28 cellular contexts compared by ENCODE assay signal in the genomic region with DNA sequence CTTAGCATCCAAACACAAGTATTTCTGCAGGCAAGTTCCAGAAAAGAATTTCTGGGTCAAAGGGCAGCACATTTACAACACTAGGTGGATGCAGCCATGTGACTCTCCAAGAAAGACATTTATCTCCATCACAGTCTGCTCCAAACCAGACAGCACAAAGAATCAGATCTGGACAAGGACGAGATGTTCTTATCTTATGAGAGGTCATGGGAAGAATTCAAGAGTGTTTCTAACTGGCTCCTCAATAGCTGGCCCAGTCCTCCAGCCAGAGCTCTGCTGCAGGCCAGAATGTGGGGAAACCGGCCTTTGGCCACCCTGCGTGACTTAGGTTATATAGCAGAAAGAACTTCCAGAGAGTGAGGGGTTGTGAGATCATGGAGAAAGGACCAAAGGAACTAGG. TPM values are rescaled to one million over a fixed set of nuclear protein-coding genes. Genes with fewer than 3 reads are reported as not detected.
DNase-seq lines count a peak whose midpoint lies in the region; ATAC-seq and TF ChIP-seq lines count a peak whose summit lies in the region.
"Had no signal": no experiment of that assay in that cellular context is flagged by ENCODE, and none has a peak within 500 bp of the region (broad histone marks: within the 10 kb centered on the region; RNA-seq: fewer than 3 reads in every experiment).

No MANE protein-coding gene starts in this region.

- H3K9me3 ChIP-seq in right cardiac atrium (ENCODE audit: control insufficient read depth, low read length) (no peaks in the 10 kb centered on the region), neural progenitor cell (ENCODE audit: low read depth) (no peaks in the 10 kb centered on the region), vagina (no peaks in the 10 kb centered on the region)
- H3K9me3 ChIP-seq: prostate gland, thyroid gland had no signal

- no peaks in the 10 kb centered on the region for H4K20me1 ChIP-seq in neural progenitor cell (ENCODE audit: low read depth)

- no peak for TF ChIP-seq POLR2A in vagina (IDR thresholded peaks at IDR 0.05)

- no peaks in the 10 kb centered on the region for H3K79me2 ChIP-seq in neural progenitor cell (ENCODE audit: low read depth)

- H3K9ac ChIP-seq in neural progenitor cell, result no peak overlapping the region

- H3K27me3 Mint-ChIP-seq in neural progenitor cell (ENCODE audit: insufficient read depth, low read depth), result peaks cover 19% of the 10 kb centered on the region
- peaks cover 11% of the 10 kb centered on the region for H3K27me3 Mint-ChIP-seq in activated T-helper 1 cell treated with anti-CD3 and anti-CD28 coated beads, Interleukin-12 subunit alpha, Interleukin-12 subunit beta, Interleukin-2, Interleukin-4 antibody, amounts not matched to agents 30 ng/mL and 10 ng/mL and 1 ng/mL, durations not matched to agents 14 hours and 24 hours and 36 hours (ENCODE audit: insufficient read depth)
- H3K27me3 Mint-ChIP-seq: activated B cell treated with CpG ODN at 0.5 μM for 24 hours; CD8-positive, alpha-beta memory T cell had no signal

- TF ChIP-seq CTCF in neural progenitor cell (IDR thresholded peaks at IDR 0.05) (no peak), vagina (IDR thresholded peaks at IDR 0.05) (no peak)

- peak overlapping the region; percentile 19 for H3K27ac Mint-ChIP-seq in neural progenitor cell
- no peak overlapping the region for H3K27ac Mint-ChIP-seq in activated T-helper 1 cell treated with anti-CD3 and anti-CD28 coated beads, Interleukin-12 subunit alpha, Interleukin-12 subunit beta, Interleukin-2, Interleukin-4 antibody, amounts not matched to agents 30 ng/mL and 10 ng/mL and 1 ng/mL, durations not matched to agents 14 hours and 24 hours and 36 hours
- H3K27ac Mint-ChIP-seq: activated B cell treated with CpG ODN at 0.5 μM for 24 hours had no signal

- H3K4me3 Mint-ChIP-seq in neural progenitor cell, result no peak overlapping the region
- H3K4me3 Mint-ChIP-seq in activated T-helper 1 cell treated with anti-CD3 and anti-CD28 coated beads, Interleukin-12 subunit alpha, Interleukin-12 subunit beta, Interleukin-2, Interleukin-4 antibody, amounts not matched to agents 30 ng/mL and 10 ng/mL and 1 ng/mL, durations not matched to agents 14 hours and 24 hours and 36 hours, result no peak overlapping the region
- H3K4me3 Mint-ChIP-seq: activated B cell treated with CpG ODN at 0.5 μM for 24 hours; CD8-positive, alpha-beta memory T cell; natural killer cell treated with Interleukin-12 subunit alpha and Interleukin-12 subunit beta and Interleukin-15 and Interleukin-18, amount 100 ng/mL, for 72 hours had no signal

- 47% methylated on average over 3 of the region's 3 CpGs for WGBS in right cardiac atrium

- no peak for DNase-seq in Right ventricle myocardium superior
- no peak for DNase-seq in right cardiac atrium
- DNase-seq in left ventricle myocardium superior, result no peak
- DNase-seq in neural progenitor cell (ENCODE audit: low spot score), result no peak
- peak in 1 of 2 donors; percentile 95 for DNase-seq in vagina (ENCODE audit: extremely low spot score in 2 of 2)
- DNase-seq in NCI-H524 (lab: John Stamatoyannopoulos, UW), result no peak
- no peak for DNase-seq in activated T-helper 1 cell treated with anti-CD3 and anti-CD28 coated beads, Interleukin-12 subunit alpha, Interleukin-12 subunit beta, Interleukin-2, Interleukin-4 antibody, amounts not matched to agents 30 ng/mL and 10 ng/mL and 1 ng/mL, durations not matched to agents 14 hours and 24 hours and 36 hours (ENCODE audit: low spot score)
- DNase-seq: activated B cell treated with CpG ODN at 0.5 μM for 24 hours; activated CD4-positive, alpha-beta T cell treated with anti-CD3 and anti-CD28 coated beads, Interleukin-2, amount 50 U/mL, for 48 hours; activated effector memory CD4-positive, alpha-beta T cell treated with Interleukin-2 at 50 U/mL for 16 hours; AML-193; CD8-positive, alpha-beta memory T cell; hypothalamus; KG1; midbrain; NCI-H1436 treated with DMSO at 0.1 percent for 48 hours; NCI-H510A treated with DMSO at 0.1 percent for 48 hours; stimulated activated CD4-positive, alpha-beta T cell treated with anti-CD3 and anti-CD28 coated beads, Interleukin-2, amount 100 ng/mL, for 48 hours; stimulated activated naive CD8-positive, alpha-beta T cell treated with anti-CD3 and anti-CD28 coated beads, Interleukin-15, Interleukin-2, amounts not matched to agents 100 U/mL and 50 U/mL, for 24 hours; thyroid gland had no signal

- no peak overlapping the region for H3K4me3 ChIP-seq in right cardiac atrium (ENCODE audit: low read length)
- H3K4me3 ChIP-seq in neural progenitor cell, result no peak overlapping the region
- H3K4me3 ChIP-seq in vagina, result no peak overlapping the region
- H3K4me3 ChIP-seq: prostate gland, skin epidermis, thyroid gland had no signal

- peaks cover 13% of the 10 kb centered on the region for H3K9me3 Mint-ChIP-seq in neural progenitor cell
- peaks cover 15% of the 10 kb centered on the region for H3K9me3 Mint-ChIP-seq in activated T-helper 1 cell treated with anti-CD3 and anti-CD28 coated beads, Interleukin-12 subunit alpha, Interleukin-12 subunit beta, Interleukin-2, Interleukin-4 antibody, amounts not matched to agents 30 ng/mL and 10 ng/mL and 1 ng/mL, durations not matched to agents 14 hours and 24 hours and 36 hours
- H3K9me3 Mint-ChIP-seq: activated B cell treated with CpG ODN at 0.5 μM for 24 hours had no signal

- H3K27ac ChIP-seq in right cardiac atrium (ENCODE audit: low read length) (no peak overlapping the region), neural progenitor cell (no peak overlapping the region), vagina (peak overlapping the region; percentile 61)
- H3K27ac ChIP-seq: prostate gland had no signal

- no peak overlapping the region for H2AFZ ChIP-seq in neural progenitor cell (replicated peaks)

- H3K4me1 Mint-ChIP-seq in neural progenitor cell, result peaks cover 13% of the 10 kb centered on the region
- H3K4me1 Mint-ChIP-seq in activated T-helper 1 cell treated with anti-CD3 and anti-CD28 coated beads, Interleukin-12 subunit alpha, Interleukin-12 subunit beta, Interleukin-2, Interleukin-4 antibody, amounts not matched to agents 30 ng/mL and 10 ng/mL and 1 ng/mL, durations not matched to agents 14 hours and 24 hours and 36 hours (ENCODE audit: low read depth), result peaks cover 18% of the 10 kb centered on the region

- H3K27me3 ChIP-seq in right cardiac atrium (ENCODE audit: control insufficient read depth, insufficient read depth) (no peaks in the 10 kb centered on the region), neural progenitor cell (no peaks in the 10 kb centered on the region), vagina (no peaks in the 10 kb centered on the region)
- H3K27me3 ChIP-seq: thyroid gland had no signal

- H3K36me3 Mint-ChIP-seq in neural progenitor cell, result peaks cover 3% of the 10 kb centered on the region
- H3K36me3 Mint-ChIP-seq in activated T-helper 1 cell treated with anti-CD3 and anti-CD28 coated beads, Interleukin-12 subunit alpha, Interleukin-12 subunit beta, Interleukin-2, Interleukin-4 antibody, amounts not matched to agents 30 ng/mL and 10 ng/mL and 1 ng/mL, durations not matched to agents 14 hours and 24 hours and 36 hours (ENCODE audit: low read depth), result peaks cover 9% of the 10 kb centered on the region
- H3K36me3 Mint-ChIP-seq: CD8-positive, alpha-beta memory T cell had no signal

- H3K4me1 ChIP-seq in right cardiac atrium (ENCODE audit: control insufficient read depth, insufficient read depth, low read length) (no peaks in the 10 kb centered on the region), neural progenitor cell (peaks cover 12% of the 10 kb centered on the region), vagina (peaks cover 11% of the 10 kb centered on the region)
- H3K4me1 ChIP-seq: prostate gland had no signal

- H3F3A ChIP-seq in neural progenitor cell (ENCODE audit: low read depth), result no peaks in the 10 kb centered on the region

- ATAC-seq in Right ventricle myocardium superior (ENCODE audit: poor library complexity) (peak; percentile 18), right cardiac atrium (no peak), left ventricle myocardium superior (peak; percentile 39), GM21576 (IDR thresholded peaks at IDR 0.05; ENCODE audit: unreplicated experiment) (no peak)
- ATAC-seq: natural killer cell treated with Interleukin-12 subunit alpha and Interleukin-12 subunit beta and Interleukin-15 and Interleukin-18, amount 100 ng/mL, for 72 hours; SK-N-SH treated with all-trans-retinoic acid at 6 μM for 48 hours; stimulated activated naive CD8-positive, alpha-beta T cell treated with anti-CD3 and anti-CD28 coated beads, Interleukin-15, Interleukin-2, amounts not matched to agents 100 U/mL and 50 U/mL, for 24 hours had no signal

- H3K36me3 ChIP-seq in neural progenitor cell (no peaks in the 10 kb centered on the region), vagina (no peaks in the 10 kb centered on the region)
- H3K36me3 ChIP-seq: prostate gland, thyroid gland had no signal

- no peak overlapping the region for H3K4me2 ChIP-seq in neural progenitor cell

- intact Hi-C loops in Right ventricle myocardium superior (cut with DNase I) (no loop called here), right cardiac atrium (cut with DNase I) (no loop called here), left ventricle myocardium superior (cut with micrococcal nuclease) (no loop called here), vagina (cut with DNase I) (no loop called here)
- intact Hi-C loops in activated T-helper 1 cell treated with anti-CD3 and anti-CD28 coated beads, Interleukin-12 subunit alpha, Interleukin-12 subunit beta, Interleukin-2, Interleukin-4 antibody, amounts not matched to agents 30 ng/mL and 10 ng/mL and 1 ng/mL, durations not matched to agents 14 hours and 24 hours and 36 hours (cut with micrococcal nuclease), result no loop called here

RNA-seq across cellular contexts. Expression of a gene that starts 17.4 kb away (rescaled TPM):
- total RNA-seq in Right ventricle myocardium superior (0.54 TPM), right cardiac atrium (1 to 10 TPM; 1.8 to 3.5 (median 2.6) TPM), left ventricle myocardium superior (1.4 TPM), neural progenitor cell (ENCODE audit: low replicate concordance) (0.97 and 2.0 TPM in 2 replicates), vagina (34.6 TPM)
- 3.2 TPM for polyA plus RNA-seq in right cardiac atrium
- 0.12 TPM in 1 of 2 replicates, not detected in the other for total RNA-seq in activated T-helper 1 cell treated with anti-CD3 and anti-CD28 coated beads, Interleukin-12 subunit alpha, Interleukin-12 subunit beta, Interleukin-2, Interleukin-4 antibody, amounts not matched to agents 30 ng/mL and 10 ng/mL and 1 ng/mL, durations not matched to agents 14 hours and 24 hours and 36 hours
- total RNA-seq: A172; activated B cell treated with CpG ODN at 0.5 μM for 24 hours; CD8-positive, alpha-beta memory T cell; dermis microvascular lymphatic vessel endothelial cell; kidney epithelial cell; natural killer cell treated with Interleukin-12 subunit alpha and Interleukin-12 subunit beta and Interleukin-15 and Interleukin-18, amount 100 ng/mL, for 72 hours had no signal

RNA-seq across cellular contexts. Expression of a gene that starts 18.1 kb away (rescaled TPM):
- total RNA-seq in Right ventricle myocardium superior, result 484 TPM
- 100 to 1,000 TPM; 276 to 363 (median 303) TPM for total RNA-seq in right cardiac atrium
- 457 TPM for polyA plus RNA-seq in right cardiac atrium
- 468 TPM for total RNA-seq in left ventricle myocardium superior
- total RNA-seq in neural progenitor cell (ENCODE audit: low replicate concordance), result 78.9 TPM in 2 replicates
- total RNA-seq in vagina, result 167 TPM
- 73.8 and 74.9 TPM in 2 replicates for total RNA-seq in activated T-helper 1 cell treated with anti-CD3 and anti-CD28 coated beads, Interleukin-12 subunit alpha, Interleukin-12 subunit beta, Interleukin-2, Interleukin-4 antibody, amounts not matched to agents 30 ng/mL and 10 ng/mL and 1 ng/mL, durations not matched to agents 14 hours and 24 hours and 36 hours

RNA-seq across cellular contexts. Expression of a gene that starts 19.6 kb away (rescaled TPM):
- total RNA-seq in Right ventricle myocardium superior, result 18.9 TPM
- 10 to 100 TPM; 21.1 to 27.7 (median 25.6) TPM for total RNA-seq in right cardiac atrium
- polyA plus RNA-seq in right cardiac atrium, result 14.2 TPM
- 24.7 TPM for total RNA-seq in left ventricle myocardium superior
- total RNA-seq in neural progenitor cell (ENCODE audit: low replicate concordance), result 79.0 and 116 TPM in 2 replicates
- total RNA-seq in vagina, result 44.2 TPM
- 83.3 and 96.4 TPM in 2 replicates for total RNA-seq in activated T-helper 1 cell treated with anti-CD3 and anti-CD28 coated beads, Interleukin-12 subunit alpha, Interleukin-12 subunit beta, Interleukin-2, Interleukin-4 antibody, amounts not matched to agents 30 ng/mL and 10 ng/mL and 1 ng/mL, durations not matched to agents 14 hours and 24 hours and 36 hours

RNA-seq across cellular contexts. Expression of a gene that starts 53.2 kb away (rescaled TPM):
- total RNA-seq in Right ventricle myocardium superior (4.2 TPM), right cardiac atrium (1 to 10 TPM; 2.9 to 6.2 (median 4.7) TPM), left ventricle myocardium superior (4.1 TPM), neural progenitor cell (ENCODE audit: low replicate concordance) (not detected in 2 replicates), vagina (14.2 TPM)
- polyA plus RNA-seq in right cardiac atrium, result 1.9 TPM
- 51.9 and 53.5 TPM in 2 replicates for total RNA-seq in activated T-helper 1 cell treated with anti-CD3 and anti-CD28 coated beads, Interleukin-12 subunit alpha, Interleukin-12 subunit beta, Interleukin-2, Interleukin-4 antibody, amounts not matched to agents 30 ng/mL and 10 ng/mL and 1 ng/mL, durations not matched to agents 14 hours and 24 hours and 36 hours

Comparison
In these comparisons a context has a peak if more than half of its experiments do, and no peak if none do; other contexts are left out.
1. ATAC-seq: peak in Right ventricle myocardium superior (single experiment) and left ventricle myocardium superior (single experiment); none in right cardiac atrium (0 of 2) and GM21576 (single experiment).